32 cellular contexts compared by ENCODE assay signal in genomic region chr14:97022741-97023140, GRCh38.
"Had no signal": no experiment of that assay in that cellular context is flagged by ENCODE, and none has a peak within 500 bp of the region (broad histone marks: within the 10 kb centered on the region; RNA-seq: fewer than 3 reads in every experiment).

No MANE protein-coding gene starts in this region.

- H3K4me1 ChIP-seq: adrenal gland, body of pancreas, esophagus muscularis mucosa, foreskin keratinocyte, gastrocnemius medialis, heart left ventricle had no signal

- H3K27ac Mint-ChIP-seq: activated CD4-positive, alpha-beta memory T cell treated with anti-CD3 and anti-CD28 coated beads for 36 hours; activated CD4-positive, alpha-beta T cell treated with anti-CD3 and anti-CD28 coated beads for 36 hours; activated CD4-positive, alpha-beta T cell treated with anti-CD3 and anti-CD28 coated beads, Interleukin-2, amount 10 ng/mL, durations not matched to agents 24 days and 14 days; activated CD8-positive, alpha-beta memory T cell treated with anti-CD3 and anti-CD28 coated beads, Interleukin-2, amount 10 ng/mL, durations not matched to agents 7 days and 5 days; activated CD8-positive, alpha-beta T cell treated with anti-CD3 and anti-CD28 coated beads, Interleukin-2, amount 10 ng/mL, durations not matched to agents 7 days and 5 days; activated naive CD4-positive, alpha-beta T cell treated with anti-CD3 and anti-CD28 coated beads for 36 hours; activated naive CD4-positive, alpha-beta T cell treated with anti-CD3 and anti-CD28 coated beads, Interleukin-2, amount 50 U/mL, for 24 hours; activated naive CD8-positive, alpha-beta T cell treated with anti-CD3 and anti-CD28 coated beads for 36 hours; activated naive CD8-positive, alpha-beta T cell treated with anti-CD3 and anti-CD28 coated beads, Interleukin-2, amount 50 U/mL, for 24 hours; activated T-helper 1 cell treated with anti-CD3 and anti-CD28 coated beads, Interleukin-12 subunit alpha, Interleukin-12 subunit beta, Interleukin-2, Interleukin-4 antibody, amounts not matched to agents 30 ng/mL and 10 ng/mL and 1 ng/mL, durations not matched to agents 14 hours and 24 hours and 36 hours; activated T-helper 2 cell treated with anti-CD3 and anti-CD28 coated beads, Interferon-gamma antibody, Interleukin-2, Interleukin-4, amounts not matched to agents 10 μg/mL and 5 μg/mL and 100 μg/mL, durations not matched to agents 14 hours and 24 hours and 36 hours; effector memory CD8-positive, alpha-beta T cell had no signal

- H3K27ac ChIP-seq: adrenal gland, body of pancreas, esophagus muscularis mucosa, foreskin keratinocyte, gastrocnemius medialis, heart left ventricle had no signal

- H3K4me3 Mint-ChIP-seq: activated CD4-positive, alpha-beta memory T cell treated with anti-CD3 and anti-CD28 coated beads for 36 hours; activated CD4-positive, alpha-beta T cell treated with anti-CD3 and anti-CD28 coated beads for 36 hours; activated CD4-positive, alpha-beta T cell treated with anti-CD3 and anti-CD28 coated beads, Interleukin-2, amount 10 ng/mL, durations not matched to agents 24 days and 14 days; activated CD8-positive, alpha-beta memory T cell treated with anti-CD3 and anti-CD28 coated beads, Interleukin-2, amount 10 ng/mL, durations not matched to agents 7 days and 5 days; activated CD8-positive, alpha-beta T cell treated with anti-CD3 and anti-CD28 coated beads, Interleukin-2, amount 10 ng/mL, durations not matched to agents 7 days and 5 days; activated naive CD4-positive, alpha-beta T cell treated with anti-CD3 and anti-CD28 coated beads for 36 hours; activated naive CD4-positive, alpha-beta T cell treated with anti-CD3 and anti-CD28 coated beads, Interleukin-2, amount 50 U/mL, for 24 hours; activated naive CD8-positive, alpha-beta T cell treated with anti-CD3 and anti-CD28 coated beads for 36 hours; activated naive CD8-positive, alpha-beta T cell treated with anti-CD3 and anti-CD28 coated beads, Interleukin-2, amount 50 U/mL, for 24 hours; activated T-helper 1 cell treated with anti-CD3 and anti-CD28 coated beads, Interleukin-12 subunit alpha, Interleukin-12 subunit beta, Interleukin-2, Interleukin-4 antibody, amounts not matched to agents 30 ng/mL and 10 ng/mL and 1 ng/mL, durations not matched to agents 14 hours and 24 hours and 36 hours; effector memory CD8-positive, alpha-beta T cell had no signal

- H3K36me3 Mint-ChIP-seq: activated CD4-positive, alpha-beta memory T cell treated with anti-CD3 and anti-CD28 coated beads for 36 hours; activated CD8-positive, alpha-beta memory T cell treated with anti-CD3 and anti-CD28 coated beads, Interleukin-2, amount 10 ng/mL, durations not matched to agents 7 days and 5 days; activated naive CD4-positive, alpha-beta T cell treated with anti-CD3 and anti-CD28 coated beads, Interleukin-2, amount 50 U/mL, for 24 hours; activated naive CD8-positive, alpha-beta T cell treated with anti-CD3 and anti-CD28 coated beads for 36 hours had no signal

- H3K27me3 ChIP-seq: adrenal gland, foreskin keratinocyte, gastrocnemius medialis had no signal

- DNase-seq: activated CD4-positive, alpha-beta memory T cell treated with anti-CD3 and anti-CD28 coated beads for 36 hours; activated CD4-positive, alpha-beta T cell treated with anti-CD3 and anti-CD28 coated beads for 36 hours; activated CD4-positive, alpha-beta T cell treated with anti-CD3 and anti-CD28 coated beads, Interleukin-2, amount 10 ng/mL, durations not matched to agents 24 days and 14 days; activated CD4-positive, CD25-positive, alpha-beta regulatory T cell; activated CD4-positive, CD25-positive, alpha-beta regulatory T cell treated with anti-CD3 and anti-CD28 coated beads, Interleukin-2, amount 50 U/mL, for 72 hours; activated CD8-positive, alpha-beta memory T cell treated with anti-CD3 and anti-CD28 coated beads, Interleukin-2, amount 10 ng/mL, durations not matched to agents 7 days and 5 days; activated CD8-positive, alpha-beta memory T cell treated with anti-CD3 and anti-CD28 coated beads, Interleukin-2, amount 50 U/mL, for 4 hours; activated CD8-positive, alpha-beta T cell treated with anti-CD3 and anti-CD28 coated beads, Interleukin-2, amount 10 ng/mL, durations not matched to agents 7 days and 5 days; activated effector memory CD4-positive, alpha-beta T cell treated with anti-CD3 and anti-CD28 coated beads, Interleukin-2, amount 50 U/mL, for 16 hours; activated naive CD4-positive, alpha-beta T cell treated with anti-CD3 and anti-CD28 coated beads for 36 hours; activated naive CD8-positive, alpha-beta T cell treated with anti-CD3 and anti-CD28 coated beads for 36 hours; activated naive CD8-positive, alpha-beta T cell treated with anti-CD3 and anti-CD28 coated beads, Interleukin-2, amount 50 U/mL, for 24 hours; activated T-cell treated with anti-CD3 and anti-CD28 coated beads, Interleukin-2, amount 50 U/mL, for 1 hour; activated T-cell treated with anti-CD3 and anti-CD28 coated beads, Interleukin-2, amount 50 U/mL, for 48 hours; adrenal gland; amygdala; aorta; body of pancreas; cortex of kidney; dermis blood vessel endothelial cell; effector CD4-positive, alpha-beta T cell; effector memory CD8-positive, alpha-beta T cell; erythroblast; foreskin keratinocyte; gastrocnemius medialis; glutamatergic neuron; heart left ventricle; T-helper 2 cell had no signal

- H3K27me3 Mint-ChIP-seq: activated CD4-positive, alpha-beta T cell treated with anti-CD3 and anti-CD28 coated beads for 36 hours; activated CD4-positive, alpha-beta T cell treated with anti-CD3 and anti-CD28 coated beads, Interleukin-2, amount 10 ng/mL, durations not matched to agents 24 days and 14 days; activated naive CD8-positive, alpha-beta T cell treated with anti-CD3 and anti-CD28 coated beads, Interleukin-2, amount 50 U/mL, for 24 hours had no signal

- ATAC-seq: activated CD4-positive, alpha-beta T cell treated with anti-CD3 and anti-CD28 coated beads for 36 hours; activated CD8-positive, alpha-beta memory T cell treated with anti-CD3 and anti-CD28 coated beads, Interleukin-2, amount 10 ng/mL, durations not matched to agents 7 days and 5 days; activated CD8-positive, alpha-beta T cell treated with anti-CD3 and anti-CD28 coated beads, Interleukin-2, amount 10 ng/mL, durations not matched to agents 7 days and 5 days; activated naive CD8-positive, alpha-beta T cell treated with anti-CD3 and anti-CD28 coated beads, Interleukin-2, amount 50 U/mL, for 24 hours; body of pancreas; effector memory CD8-positive, alpha-beta T cell; foreskin keratinocyte; gastrocnemius medialis; heart left ventricle had no signal

- H3K9me3 Mint-ChIP-seq: activated CD4-positive, alpha-beta memory T cell treated with anti-CD3 and anti-CD28 coated beads for 36 hours; activated naive CD4-positive, alpha-beta T cell treated with anti-CD3 and anti-CD28 coated beads for 36 hours; activated naive CD4-positive, alpha-beta T cell treated with anti-CD3 and anti-CD28 coated beads, Interleukin-2, amount 50 U/mL, for 24 hours; activated naive CD8-positive, alpha-beta T cell treated with anti-CD3 and anti-CD28 coated beads for 36 hours; activated T-helper 1 cell treated with anti-CD3 and anti-CD28 coated beads, Interleukin-12 subunit alpha, Interleukin-12 subunit beta, Interleukin-2, Interleukin-4 antibody, amounts not matched to agents 30 ng/mL and 10 ng/mL and 1 ng/mL, durations not matched to agents 14 hours and 24 hours and 36 hours; activated T-helper 2 cell treated with anti-CD3 and anti-CD28 coated beads, Interferon-gamma antibody, Interleukin-2, Interleukin-4, amounts not matched to agents 10 μg/mL and 5 μg/mL and 100 μg/mL, durations not matched to agents 14 hours and 24 hours and 36 hours; effector memory CD8-positive, alpha-beta T cell had no signal

- H3K9me3 ChIP-seq: adrenal gland, body of pancreas, gastrocnemius medialis had no signal
